Comparison of ENCODE assay signal across 17 cellular contexts in the genomic region with DNA sequence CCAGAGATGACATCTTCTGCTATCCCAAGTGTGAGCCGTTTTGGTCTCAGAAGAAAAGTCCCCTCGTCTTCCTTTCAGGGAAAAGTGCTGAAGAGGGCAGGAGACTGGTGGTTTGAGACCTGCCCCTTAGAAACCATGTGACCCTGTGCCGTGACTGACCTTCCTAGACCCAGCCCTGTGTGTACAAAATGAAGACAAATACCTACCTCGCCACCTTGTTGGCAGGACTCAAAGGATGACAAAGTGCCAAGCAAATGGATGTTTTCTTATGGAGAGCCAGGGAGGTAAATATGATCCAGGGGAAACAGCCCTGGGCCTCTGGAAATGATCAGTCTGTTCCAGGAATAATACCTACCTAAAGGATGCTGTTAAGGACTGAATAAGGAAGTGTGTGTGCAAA. TPM values are rescaled to one million over a fixed set of nuclear protein-coding genes. Genes with fewer than 3 reads are reported as not detected.
DNase-seq lines count a peak whose midpoint lies in the region; ATAC-seq, FAIRE-seq and TF ChIP-seq lines count a peak whose summit lies in the region.
"Had no signal": no experiment of that assay in that cellular context is flagged by ENCODE, and none has a peak within 500 bp of the region (broad histone marks: within the 10 kb centered on the region; RNA-seq: fewer than 3 reads in every experiment).

No MANE protein-coding gene starts in this region.

- DNase-seq in NCI-H2029 (lab: John Stamatoyannopoulos, UW) (peak; percentile 76), endothelial cell (ENCODE audit: low spot score) (no peak), pancreas (peak in 4 of 6 donors; percentile 71 to 82 (median 76)), left ventricle myocardium inferior (no peak), HuH-7 (ENCODE audit: low spot score) (no peak)
- DNase-seq: ACHN; CD4-positive, alpha-beta T cell; HFFc6; NCI-H1930; NCI-H524; NK-92 treated with Interleukin-12 subunit alpha and Interleukin-12 subunit beta, amount 100 ng/mL, for 24 hours; OCI-M1; RPMI8226 had no signal

- intact Hi-C loops in pancreas (cut with DNase I), result no loop called here
- intact Hi-C loops in left ventricle myocardium inferior (cut with micrococcal nuclease), result no loop called here

- ATAC-seq in pancreas (peak; percentile 52 to 74 (median 64)), HG03159 (IDR thresholded peaks at IDR 0.05; ENCODE audit: unreplicated experiment) (no peak)

- no peaks in the 10 kb centered on the region for H3K9me3 Mint-ChIP-seq in endothelial cell (ENCODE audit: unreplicated experiment)
- H3K9me3 Mint-ChIP-seq: CD4-positive, alpha-beta T cell had no signal

- H3K9me3 ChIP-seq in pancreas (no peaks in the 10 kb centered on the region), left ventricle myocardium inferior (replicated peaks) (no peaks in the 10 kb centered on the region)

- H3K4me1 ChIP-seq in pancreas (peaks cover 32 to 46% (median 46%) of the 10 kb centered on the region in 3 donors), left ventricle myocardium inferior (peaks cover 29% of the 10 kb centered on the region)

- FAIRE-seq in pancreas (lab: Jason Lieb, UNC), result no peak
- FAIRE-seq: D721Med had no signal

- H3K27me3 ChIP-seq in pancreas (no peaks in the 10 kb centered on the region), left ventricle myocardium inferior (ENCODE audit: low read depth) (no peaks in the 10 kb centered on the region)

- no peak for TF ChIP-seq CTCF in 22Rv1 (IDR thresholded peaks at IDR 0.05)
- TF ChIP-seq CTCF in endothelial cell (IDR thresholded peaks at IDR 0.05; ENCODE audit: unreplicated experiment), result no peak
- no peak for TF ChIP-seq CTCF in pancreas (IDR thresholded peaks at IDR 0.05)
- no peak for TF ChIP-seq CTCF in left ventricle myocardium inferior (IDR thresholded peaks at IDR 0.05; ENCODE audit: borderline replicate concordance)

- H3K27ac ChIP-seq in 22Rv1, result peak overlapping the region; percentile 42
- peak overlapping the region in 3 of 4 donors; percentile 1 to 53 (median 50) for H3K27ac ChIP-seq in pancreas
- no peak overlapping the region for H3K27ac ChIP-seq in left ventricle myocardium inferior (replicated peaks)
- H3K27ac ChIP-seq: KMS-11 had no signal

- peaks cover 24% of the 10 kb centered on the region for H3K4me1 Mint-ChIP-seq in endothelial cell (ENCODE audit: unreplicated experiment)

- H3K27me3 Mint-ChIP-seq in endothelial cell (ENCODE audit: unreplicated experiment), result peaks cover 4% of the 10 kb centered on the region
- H3K27me3 Mint-ChIP-seq: CD4-positive, alpha-beta T cell had no signal

- H3K27ac Mint-ChIP-seq in endothelial cell (ENCODE audit: unreplicated experiment), result peak overlapping the region; percentile 69
- H3K27ac Mint-ChIP-seq: CD4-positive, alpha-beta T cell; HFFc6 had no signal

- H3K36me3 ChIP-seq in pancreas (peaks cover 0 to 8% (median 0%) of the 10 kb centered on the region in 3 donors), left ventricle myocardium inferior (no peaks in the 10 kb centered on the region)

- H3K4me3 ChIP-seq in pancreas (no peak overlapping the region), left ventricle myocardium inferior (no peak overlapping the region)

- peaks cover 60% of the 10 kb centered on the region for H3K36me3 Mint-ChIP-seq in endothelial cell (ENCODE audit: low read depth, unreplicated experiment)

- H3K4me3 Mint-ChIP-seq in endothelial cell (ENCODE audit: unreplicated experiment), result peak overlapping the region; percentile 42
- H3K4me3 Mint-ChIP-seq: CD4-positive, alpha-beta T cell; HFFc6 had no signal

- 33 to 38% methylated on average over 4 of the region's 4 CpGs for WGBS in pancreas, 2 donors

RNA-seq across cellular contexts. Expression of a gene that starts 41.3 kb away (rescaled TPM):
- 163 TPM for total RNA-seq in endothelial cell (ENCODE audit: unreplicated experiment)
- 100 to 1,000 TPM in 1 of 6 donors, 10 to 100 TPM in 5; 42.3 to 122 (median 73.6) TPM for total RNA-seq in pancreas
- 10 to 100 TPM; 26.0 to 26.8 TPM for polyA plus RNA-seq in pancreas
- 17.1 TPM for total RNA-seq in left ventricle myocardium inferior

Comparison
In these comparisons a context has a peak if more than half of its experiments do, and no peak if none do; other contexts are left out.
1. DNase-seq: peak in NCI-H2029 (single experiment) and pancreas (4 of 6); none in endothelial cell (single experiment), left ventricle myocardium inferior (single experiment) and HuH-7 (single experiment).